Comparison of ENCODE assay signal across 8 cellular contexts in genomic region chr17:56593741-56594527, GRCh38. TPM values are rescaled to one million over a fixed set of nuclear protein-coding genes. Genes with fewer than 3 reads are reported as not detected.
A peak's percentile ranks its signal among the peaks of the same experiment; 100 is the strongest.
DNase-seq lines count a peak whose midpoint lies in the region; ATAC-seq, FAIRE-seq and TF ChIP-seq lines count a peak whose summit lies in the region.

No MANE protein-coding gene starts in this region.

- H3K27me3 ChIP-seq in GM12878 (replicated peaks in 1 of 2; ENCODE audit: control insufficient read depth in 2 of 2, insufficient read depth in 2 of 2, low read length in 1 of 2) (peaks cover 15 to 19% of the 10 kb centered on the region in 2 experiments), iPS-18a (ENCODE audit: control insufficient read depth, insufficient read depth, low read length) (peaks cover 82% of the 10 kb centered on the region)

- H3K4me2 ChIP-seq in GM12878 (ENCODE audit: control insufficient read depth, insufficient read depth): peak overlapping the region; percentile 54; the same call in 1 of the 2 replicates

- no peak for TF ChIP-seq POLR2A in GM12878 (IDR thresholded peaks at IDR 0.05; ENCODE audit: low read depth, low read length)

- WGBS in GM12878 (ENCODE audit: insufficient coverage, insufficient replicate concordance, low lambda C conversion rate, missing lambda C conversion rate): 3% methylated on average over 66 of the region's 91 CpGs

- intact Hi-C loops in GM12878 (cut with micrococcal nuclease; ENCODE audit: unreplicated experiment) (no loop called here), sciatic nerve (cut with DNase I) (loop anchor here (10.0 kb wide), 1 partner anchor 121 kb away; no protein-coding TSS in a partner anchor)

- H3K4me3 ChIP-seq in GM12878 (0 out of 2 replicates have a peak overlapping the region, but pooled peaks have one; percentile 11), iPS-18a (ENCODE audit: low read length) (peak overlapping the region; percentile 61)

- peak overlapping the region; percentile 73 for H3K9ac ChIP-seq in ES-I3 (ENCODE audit: low read depth, low read length)
- no peak overlapping the region for H3K9ac ChIP-seq in GM12878 (ENCODE audit: control insufficient read depth, insufficient read depth, low read length)
- no peak overlapping the region for H3K9ac ChIP-seq in iPS-18a (ENCODE audit: low read length)

- no peaks in the 10 kb centered on the region for H3K79me2 ChIP-seq in GM12878 (ENCODE audit: control insufficient read depth, insufficient read depth, low read length)

- no peak for TF ChIP-seq EP300 in GM12878 (IDR thresholded peaks at IDR 0.05; ENCODE audit: borderline replicate concordance in 1 of 2, control insufficient read depth in 1 of 2, low read depth in 2 of 2, low read length in 2 of 2)

- H3K9me3 ChIP-seq in ES-I3 (ENCODE audit: control insufficient read depth, insufficient read depth, low read length) (no peaks in the 10 kb centered on the region), GM12878 (replicated peaks; ENCODE audit: control insufficient read depth, insufficient read depth, low read length) (no peaks in the 10 kb centered on the region), iPS-18a (ENCODE audit: control insufficient read depth, low read depth, low read length) (no peaks in the 10 kb centered on the region)

- no peak for TF ChIP-seq RAD21 in GM12878 (IDR thresholded peaks at IDR 0.05; ENCODE audit: insufficient read depth, low read depth, low read length)

- no peaks in the 10 kb centered on the region for H3K36me3 ChIP-seq in ES-I3 (ENCODE audit: insufficient read depth, low read length)
- no peaks in the 10 kb centered on the region for H3K36me3 ChIP-seq in GM12878 (ENCODE audit: control insufficient read depth in 2 of 2, insufficient read depth in 2 of 2, low read length in 1 of 2)
- no peaks in the 10 kb centered on the region for H3K36me3 ChIP-seq in iPS-18a (ENCODE audit: control insufficient read depth, low read depth, low read length)

- H4K20me1 ChIP-seq in GM12878 (ENCODE audit: control insufficient read depth, insufficient read depth): no peaks in the 10 kb centered on the region

- no peak for FAIRE-seq in GM12878 (lab: Jason Lieb, UNC)

- no peak overlapping the region for H3K27ac ChIP-seq in GM12878 (ENCODE audit: control insufficient read depth, insufficient read depth)
- no peak overlapping the region for H3K27ac ChIP-seq in iPS-18a (ENCODE audit: low read length)

- DNase-seq in HuH-7.5 (ENCODE audit: low spot score) (peak; percentile 69), T follicular helper cell (ENCODE audit: low read depth) (peak; percentile 9), GM12878 (ENCODE audit: low read depth, low spot score) (no peak), sciatic nerve (ENCODE audit: low spot score) (peak; percentile 75), GDM1 (lab: John Stamatoyannopoulos, UW) (no peak), GOT3 (lab: John Stamatoyannopoulos, UW) (no peak)

- SMC1A ChIA-PET in GM12878 (lab: Charles Lee; ENCODE audit: uncharacterized antibody, unreplicated experiment): interaction anchor here (1.2 to 3.2 kb wide), 2 partner anchors 122 to 186 kb away, joined by 3 to 16 read pairs; no protein-coding TSS in a partner anchor

- POLR2A ChIA-PET in GM12878 (lab: Charles Lee): no interaction called here

- H2AFZ ChIP-seq in GM12878 (ENCODE audit: control insufficient read depth, low read depth, low read length): no peak overlapping the region

- H3K4me1 ChIP-seq in ES-I3 (ENCODE audit: insufficient read depth, low read length) (peaks cover 18% of the 10 kb centered on the region; the same call in 1 of the 2 replicates), GM12878 (ENCODE audit: control insufficient read depth, insufficient read depth, low read length) (no peaks in the 10 kb centered on the region), iPS-18a (ENCODE audit: control insufficient read depth, low read depth, low read length) (peaks cover 9% of the 10 kb centered on the region)

- in situ Hi-C loops in GM12878 (cut with MboI): no loop called here

- CTCF ChIA-PET in GM12878 (lab: Yijun Ruan, JAX): interaction anchor here (0.6 to 6.0 kb wide), 4 partner anchors 60 to 186 kb away, joined by 3 to 57 read pairs (median 4); no protein-coding TSS in a partner anchor

- BruUV-seq in GM12878 (replicated peaks; lab: Mats Ljungman, UMichigan): no TSS peak

- no peak for TF ChIP-seq CTCF in GM12878 (IDR thresholded peaks at IDR 0.05 in 2 of 3, conservative IDR thresholded peaks at IDR 0.05 in 1 of 3; ENCODE audit: control insufficient read depth in 2 of 3, extremely low read depth in 1 of 3, insufficient read depth in 1 of 3, low read depth in 3 of 3, low read length in 3 of 3)

- RAD21 ChIA-PET in GM12878 (lab: Charles Lee; ENCODE audit: unreplicated experiment): interaction anchor here (0.9 to 1.6 kb wide), 2 partner anchors 122 to 186 kb away, joined by 3 to 6 read pairs; no protein-coding TSS in a partner anchor

- ATAC-seq in GM12878: peak; percentile 60
- ATAC-seq in sciatic nerve: peak; percentile 59

TF ChIP-seq in GM12878, 131 proteins besides CTCF, POLR2A, EP300 and RAD21:
- TF ChIP-seq TBL1XR1 (IDR thresholded peaks at IDR 0.05; ENCODE audit: low read depth, low read length) (no peak), POLR2AphosphoS5 (IDR thresholded peaks at IDR 0.05; ENCODE audit: low read length) (no peak), ZNF207 (IDR thresholded peaks at IDR 0.05; ENCODE audit: borderline replicate concordance) (no peak), E4F1 (IDR thresholded peaks at IDR 0.05; ENCODE audit: borderline replicate concordance, partially characterized antibody) (no peak), ZBTB33 (IDR thresholded peaks at IDR 0.05) (no peak), HDGF (IDR thresholded peaks at IDR 0.05) (no peak), HDAC2 (IDR thresholded peaks at IDR 0.05) (no peak), ATF3 (IDR thresholded peaks at IDR 0.05; ENCODE audit: borderline replicate concordance, extremely low read depth, low read depth, low read length) (no peak), ZSCAN29 (IDR thresholded peaks at IDR 0.05) (no peak), MTA3 (IDR thresholded peaks at IDR 0.05; ENCODE audit: borderline replicate concordance, low read length) (no peak)

RNA-seq across cellular contexts. Expression of gene NOG, which starts 0.4 kb away (rescaled TPM):
- total RNA-seq in GM12878 (2013; cell fraction: nucleolus; rRNA removed): not detected in 2 replicates
- total RNA-seq in GM12878 (2014; rRNA removed) (not detected in 2 replicates), GM12878 (2014; rRNA removed; fragmentation: Illumina TruSeq; extraction: Trizol) (not detected in 2 replicates), GM12878 (2021) (0.10 TPM in 1 of 2 replicates, not detected in the other), sciatic nerve (5.3 TPM)
- polyA plus RNA-seq in GM12878 (2011; ENCODE audit: low read depth): not detected
- polyA plus RNA-seq in GM12878 (2011; rRNA removed) (not detected in 2 replicates), GM12878 (2014; fragmentation: Illumina TruSeq; extraction: Trizol) (not detected in 2 replicates), GM12878 (2014; fragmentation: Nextera tagmentation; extraction: Ambion mirVana) (not detected), GM12878 (2014; rRNA removed) (not detected in 2 replicates), GM12878 (2016; fragmentation: Nextera tagmentation; extraction: Ambion mirVana) (not detected)
- polyA plus RNA-seq in GM12878 (2011; cell fraction: cytosol; rRNA removed): 0.04 and 0.05 TPM in 2 replicates
- 0.06 TPM in 1 of 2 replicates, not detected in the other for polyA plus RNA-seq in GM12878 (2011; cell fraction: nucleus; rRNA removed)
- polyA plus RNA-seq in GM12878 (2012): not detected in 2 replicates
- polyA minus RNA-seq in GM12878 (2011; rRNA and poly(A)+ RNA removed): not detected in 2 replicates
- not detected in 2 replicates for polyA minus RNA-seq in GM12878 (2011; cell fraction: cytosol; rRNA and poly(A)+ RNA removed)
- polyA minus RNA-seq in GM12878 (2011; cell fraction: nucleus; rRNA and poly(A)+ RNA removed): not detected in 2 replicates

Comparison
In these comparisons a context has a peak if more than half of its experiments do, and no peak if none do; other contexts are left out.
1. DNase-seq: peak in HuH-7.5 (single experiment), T follicular helper cell (single experiment) and sciatic nerve (single experiment); none in GM12878 (single experiment), GDM1 (single experiment) and GOT3 (single experiment).